ENCODE assay signal across 16 cellular contexts in genomic region chr1:230495891-230496385, GRCh38.
DNase-seq lines count a peak whose midpoint lies in the region; ATAC-seq, FAIRE-seq and TF ChIP-seq lines count a peak whose summit lies in the region.
"Had no signal": no experiment of that assay in that cellular context is flagged by ENCODE, and none has a peak within 500 bp of the region (broad histone marks: within the 10 kb centered on the region; RNA-seq: fewer than 3 reads in every experiment).

No MANE protein-coding gene starts in this region.

- intact Hi-C loops in right cardiac atrium (cut with DNase I): no loop called here
- intact Hi-C loops in Right ventricle myocardium superior (cut with DNase I): no loop called here

- H3K79me2 ChIP-seq in KMS-11 (ENCODE audit: insufficient read depth, low read depth): no peaks in the 10 kb centered on the region

- peak overlapping the region; percentile 83 for H3K9ac ChIP-seq in KMS-11
- H3K9ac ChIP-seq: BLaER1 had no signal

- H3K9me3 ChIP-seq in right cardiac atrium (ENCODE audit: control insufficient read depth, low read length): no peaks in the 10 kb centered on the region
- H3K9me3 ChIP-seq in small intestine (ENCODE audit: control insufficient read depth, low read depth): no peaks in the 10 kb centered on the region
- no peaks in the 10 kb centered on the region for H3K9me3 ChIP-seq in effector memory CD4-positive, alpha-beta T cell (ENCODE audit: control insufficient read depth, low read length)
- H3K9me3 ChIP-seq: prostate gland had no signal

- H3K4me1 ChIP-seq in right cardiac atrium (ENCODE audit: control insufficient read depth, insufficient read depth, low read length): no peaks in the 10 kb centered on the region
- H3K4me1 ChIP-seq in KMS-11 (ENCODE audit: low read depth, poor library complexity, severe bottlenecking): peaks cover 21% of the 10 kb centered on the region
- H3K4me1 ChIP-seq in small intestine (ENCODE audit: control insufficient read depth in 2 of 2, insufficient read depth in 1 of 2, low read depth in 1 of 2, low read length in 1 of 2): no peaks in the 10 kb centered on the region
- no peaks in the 10 kb centered on the region for H3K4me1 ChIP-seq in effector memory CD4-positive, alpha-beta T cell (ENCODE audit: control insufficient read depth, insufficient read depth, low read length, poor library complexity, severe bottlenecking)
- H3K4me1 ChIP-seq: BLaER1, prostate gland had no signal

- H3K27me3 ChIP-seq in right cardiac atrium (ENCODE audit: control insufficient read depth, insufficient read depth) (no peaks in the 10 kb centered on the region), KMS-11 (ENCODE audit: insufficient read depth, low read depth) (no peaks in the 10 kb centered on the region), small intestine (ENCODE audit: control insufficient read depth in 2 of 2, insufficient read depth in 2 of 2, low read length in 2 of 2) (peaks cover 0 to 3% of the 10 kb centered on the region in 2 donors)
- H3K27me3 ChIP-seq in effector memory CD4-positive, alpha-beta T cell (replicated peaks; ENCODE audit: control insufficient read depth, insufficient read depth, low read length, poor library complexity, severe bottlenecking): no peaks in the 10 kb centered on the region
- H3K27me3 ChIP-seq: BLaER1 had no signal

- H3K4me3 ChIP-seq in right cardiac atrium (ENCODE audit: low read length): peak overlapping the region; percentile 30
- H3K4me3 ChIP-seq in KMS-11 (IDR thresholded peaks at IDR 0.05; ENCODE audit: insufficient read depth, low read depth, low read length): no peak overlapping the region
- H3K4me3 ChIP-seq in small intestine (ENCODE audit: low read depth in 1 of 2, low read length in 2 of 2): no peak overlapping the region
- no peak overlapping the region for H3K4me3 ChIP-seq in effector memory CD4-positive, alpha-beta T cell (ENCODE audit: insufficient read depth, low read depth, low read length, poor library complexity, severe bottlenecking)
- H3K4me3 ChIP-seq: BLaER1, prostate gland had no signal

- H2AFZ ChIP-seq in KMS-11 (ENCODE audit: low read depth): peak overlapping the region; percentile 84

- no peak overlapping the region for H3K27ac ChIP-seq in right cardiac atrium (ENCODE audit: low read length)
- H3K27ac ChIP-seq in KMS-11: peak overlapping the region; percentile 98
- H3K27ac ChIP-seq in cingulate gyrus (ENCODE audit: low read depth, low read length): peak overlapping the region; percentile 11
- no peak overlapping the region for H3K27ac ChIP-seq in small intestine (ENCODE audit: low read depth in 1 of 2, low read length in 1 of 2)
- H3K27ac ChIP-seq in effector memory CD4-positive, alpha-beta T cell (ENCODE audit: insufficient read depth, low read length, poor library complexity, severe bottlenecking): no peak overlapping the region
- H3K27ac ChIP-seq: BLaER1, prostate gland had no signal

- no peaks in the 10 kb centered on the region for H4K20me1 ChIP-seq in KMS-11 (ENCODE audit: insufficient read depth)
- H4K20me1 ChIP-seq: BLaER1 had no signal

- no peak for TF ChIP-seq CTCF in KMS-11 (conservative IDR thresholded peaks at IDR 0.05; ENCODE audit: low read depth, low read length)

- H3K4me2 ChIP-seq in KMS-11: peak overlapping the region; percentile 67
- H3K4me2 ChIP-seq: BLaER1 had no signal

- peak; percentile 39 to 54 for ATAC-seq in right cardiac atrium
- no peak for ATAC-seq in Right ventricle myocardium superior (ENCODE audit: poor library complexity)
- ATAC-seq: esophagus mucosa had no signal

- WGBS in right cardiac atrium: 60% methylated on average over 11 of the region's 11 CpGs
- WGBS in small intestine, 3 donors: 11 to 54% (median 29%) methylated on average over 11 of the region's 11 CpGs

- DNase-seq in right cardiac atrium: peak; percentile 33 to 60 (median 55)
- no peak for DNase-seq in Right ventricle myocardium superior
- DNase-seq in small intestine: peak; percentile 27
- DNase-seq in activated effector memory CD4-positive, alpha-beta T cell treated with anti-CD3 and anti-CD28 coated beads, Interleukin-2, amount 50 U/mL, for 16 hours: no peak
- DNase-seq in urothelium cell line (ENCODE audit: low spot score): no peak
- no peak for DNase-seq in effector memory CD4-positive, alpha-beta T cell
- DNase-seq: activated CD4-positive, alpha-beta T cell treated with anti-CD3 and anti-CD28 coated beads for 1 hour; activated naive CD4-positive, alpha-beta T cell treated with anti-CD3 and anti-CD28 coated beads, Interleukin-2, amount 10 ng/mL, durations not matched to agents 7 days and 5 days; central memory CD4-positive, alpha-beta T cell; NCI-H2171; stimulated activated CD4-positive, alpha-beta T cell treated with anti-CD3 and anti-CD28 coated beads, Interleukin-4, amount 100 ng/mL, for 4 hours had no signal

- H3K36me3 ChIP-seq in KMS-11 (ENCODE audit: insufficient read depth) (no peaks in the 10 kb centered on the region), small intestine (ENCODE audit: control insufficient read depth in 2 of 2, insufficient read depth in 2 of 2, low read length in 2 of 2) (no peaks in the 10 kb centered on the region)
- H3K36me3 ChIP-seq in effector memory CD4-positive, alpha-beta T cell (ENCODE audit: control insufficient read depth, insufficient read depth, low read length): no peaks in the 10 kb centered on the region
- H3K36me3 ChIP-seq: BLaER1, prostate gland had no signal

- no peak for FAIRE-seq in small intestine (lab: Jason Lieb, UNC)
- no peak for FAIRE-seq in urothelium cell line (lab: Jason Lieb, UNC)

Comparison
In these comparisons a context has a peak if more than half of its experiments do, and no peak if none do; other contexts are left out.
1. DNase-seq: peak in right cardiac atrium (3 of 3) and small intestine (single experiment); none in Right ventricle myocardium superior (single experiment), activated effector memory CD4-positive, alpha-beta T cell treated with anti-CD3 and anti-CD28 coated beads, Interleukin-2, amount 50 U/mL, for 16 hours (single experiment), urothelium cell line (single experiment) and effector memory CD4-positive, alpha-beta T cell (0 of 3).
2. H3K27ac ChIP-seq: peak in KMS-11 (single experiment) and cingulate gyrus (single experiment); none in right cardiac atrium (single experiment), small intestine (0 of 2) and effector memory CD4-positive, alpha-beta T cell (single experiment).